ENCODE assay signal across 14 cellular contexts in the genomic region with DNA sequence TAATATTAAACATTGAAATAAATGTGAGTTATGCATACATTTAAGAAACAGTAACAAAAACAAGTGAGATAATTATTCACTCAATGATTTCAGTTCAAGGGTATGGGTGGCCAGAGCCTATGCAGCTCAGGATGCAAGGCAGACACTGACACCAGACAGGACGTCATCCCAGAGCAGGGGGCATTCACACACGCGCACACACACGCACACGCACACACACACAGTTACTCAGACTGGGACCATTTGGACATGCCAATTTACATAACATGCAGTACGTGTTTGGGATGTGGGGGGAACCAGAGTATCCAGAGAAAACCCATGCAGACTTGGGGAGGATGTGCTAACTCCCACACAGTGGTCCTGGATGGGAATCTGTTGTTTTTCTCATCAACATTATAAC. TPM values are rescaled to one million over a fixed set of nuclear protein-coding genes. Genes with fewer than 3 reads are reported as not detected.
DNase-seq lines count a peak whose midpoint lies in the region; ATAC-seq, FAIRE-seq and TF ChIP-seq lines count a peak whose summit lies in the region.
"Had no signal": no experiment of that assay in that cellular context is flagged by ENCODE, and none has a peak within 500 bp of the region (broad histone marks: within the 10 kb centered on the region; RNA-seq: fewer than 3 reads in every experiment).

No MANE protein-coding gene starts in this region.

- H3K4me1 Mint-ChIP-seq in T-helper 17 cell, result peaks cover 11% of the 10 kb centered on the region
- H3K4me1 Mint-ChIP-seq in natural killer cell treated with Interleukin-12 subunit alpha and Interleukin-12 subunit beta and Interleukin-15 and Interleukin-18, amount 100 ng/mL, for 72 hours (ENCODE audit: low read depth in 2 of 2), result peaks cover 11 to 13% of the 10 kb centered on the region in 2 donors

- H3K27ac ChIP-seq in ascending aorta, result peak overlapping the region; percentile 84 to 89
- no peak overlapping the region for H3K27ac ChIP-seq in brain microvascular endothelial cell
- H3K27ac ChIP-seq in upper lobe of right lung, result no peak overlapping the region
- H3K27ac ChIP-seq: GM23248, VCaP had no signal

- peak overlapping the region; percentile 79 for H3K27ac Mint-ChIP-seq in T-helper 17 cell
- peak overlapping the region; percentile 0 to 4 for H3K27ac Mint-ChIP-seq in natural killer cell treated with Interleukin-12 subunit alpha and Interleukin-12 subunit beta and Interleukin-15 and Interleukin-18, amount 100 ng/mL, for 72 hours

- TF ChIP-seq CTCF in ascending aorta (IDR thresholded peaks at IDR 0.05) (no peak), brain microvascular endothelial cell (IDR thresholded peaks at IDR 0.05; ENCODE audit: low read depth, low read length, missing control alignments) (no peak), upper lobe of right lung (IDR thresholded peaks at IDR 0.05) (no peak)

- H3K4me1 ChIP-seq in ascending aorta (peaks cover 3 to 31% of the 10 kb centered on the region in 2 donors), upper lobe of right lung (no peaks in the 10 kb centered on the region)

- H3K36me3 ChIP-seq in ascending aorta (peaks cover 0 to 24% of the 10 kb centered on the region in 2 donors), brain microvascular endothelial cell (replicated peaks) (peaks cover 3% of the 10 kb centered on the region), upper lobe of right lung (no peaks in the 10 kb centered on the region)

- no peaks in the 10 kb centered on the region for H3K36me3 Mint-ChIP-seq in T-helper 17 cell (ENCODE audit: low read depth)
- H3K36me3 Mint-ChIP-seq in natural killer cell treated with Interleukin-12 subunit alpha and Interleukin-12 subunit beta and Interleukin-15 and Interleukin-18, amount 100 ng/mL, for 72 hours, result no peaks in the 10 kb centered on the region

- H3K27me3 ChIP-seq in ascending aorta (no peaks in the 10 kb centered on the region), brain microvascular endothelial cell (replicated peaks) (no peaks in the 10 kb centered on the region), upper lobe of right lung (no peaks in the 10 kb centered on the region)
- H3K27me3 ChIP-seq: tibial nerve had no signal

- H3K4me3 Mint-ChIP-seq in T-helper 17 cell, result peak overlapping the region; percentile 78
- H3K4me3 Mint-ChIP-seq in natural killer cell treated with Interleukin-12 subunit alpha and Interleukin-12 subunit beta and Interleukin-15 and Interleukin-18, amount 100 ng/mL, for 72 hours, result peak overlapping the region; percentile 64

- FAIRE-seq in GM12891 (lab: Jason Lieb, UNC), result peak; percentile 88

- peak overlapping the region in 1 of 2 donors; percentile 59 for H3K4me3 ChIP-seq in ascending aorta
- no peak overlapping the region for H3K4me3 ChIP-seq in brain microvascular endothelial cell (ENCODE audit: low read depth, low read length)
- no peak overlapping the region for H3K4me3 ChIP-seq in upper lobe of right lung
- H3K4me3 ChIP-seq: tibial nerve had no signal

- no peaks in the 10 kb centered on the region for H3K9me3 ChIP-seq in T-helper 17 cell (ENCODE audit: control insufficient read depth, low read length, poor library complexity, severe bottlenecking)
- no peaks in the 10 kb centered on the region for H3K9me3 ChIP-seq in ascending aorta
- H3K9me3 ChIP-seq in upper lobe of right lung, result no peaks in the 10 kb centered on the region
- H3K9me3 ChIP-seq: tibial nerve had no signal

- no peaks in the 10 kb centered on the region for H3K9me3 Mint-ChIP-seq in natural killer cell treated with Interleukin-12 subunit alpha and Interleukin-12 subunit beta and Interleukin-15 and Interleukin-18, amount 100 ng/mL, for 72 hours

- in situ Hi-C loops in brain microvascular endothelial cell (cut with HindIII; ENCODE audit: low pct_ligation_motif_present, low sequenced_read_pairs), result no loop called here

- no peaks in the 10 kb centered on the region for H3K27me3 Mint-ChIP-seq in T-helper 17 cell
- H3K27me3 Mint-ChIP-seq in natural killer cell treated with Interleukin-12 subunit alpha and Interleukin-12 subunit beta and Interleukin-15 and Interleukin-18, amount 100 ng/mL, for 72 hours, result no peaks in the 10 kb centered on the region

- TF ChIP-seq POLR2A in GM12891 (IDR thresholded peaks at IDR 0.05; ENCODE audit: low read depth, low read length), result 0 out of 2 replicates have a peak, but pooled peaks have one; percentile 31

- DNase-seq in GM12891 (ENCODE audit: insufficient read length, low spot score), result no peak
- peak in 2 of 3 donors; percentile 18 to 20 for DNase-seq in T-helper 17 cell
- DNase-seq in ascending aorta (ENCODE audit: low spot score in 2 of 2), result no peak
- DNase-seq in natural killer cell treated with Interleukin-12 subunit alpha and Interleukin-12 subunit beta and Interleukin-15 and Interleukin-18, amount 100 ng/mL, for 72 hours (ENCODE audit: low spot score), result no peak
- no peak for DNase-seq in brain microvascular endothelial cell
- DNase-seq in upper lobe of right lung, result no peak
- DNase-seq in C1 segment of cervical spinal cord (lab: John Stamatoyannopoulos, UW), result no peak
- DNase-seq: Calu3, caudate nucleus, GM23248, NCI-H1105 had no signal

- intact Hi-C loops in ascending aorta (cut with DNase I) (loop anchor here (2.0 kb wide), 1 partner anchor 25 kb away; a partner anchor contains a TSS), upper lobe of right lung (cut with DNase I) (no loop called here)

- peak; percentile 89 for ATAC-seq in T-helper 17 cell
- no peak for ATAC-seq in natural killer cell treated with Interleukin-12 subunit alpha and Interleukin-12 subunit beta and Interleukin-15 and Interleukin-18, amount 100 ng/mL, for 72 hours
- no peak for ATAC-seq in upper lobe of right lung
- ATAC-seq in HG03159 (IDR thresholded peaks at IDR 0.05; ENCODE audit: unreplicated experiment), result no peak

TF ChIP-seq in GM12891, 5 proteins besides CTCF, POLR2A, EP300 and RAD21:
- TF ChIP-seq POU2F2 (IDR thresholded peaks at IDR 0.05; ENCODE audit: low read depth, low read length) (peak; percentile 50; the same call in 1 of the 2 replicates), PAX5 (IDR thresholded peaks at IDR 0.05; ENCODE audit: insufficient read depth, low read length, severe bottlenecking) (no peak), SPI1 (IDR thresholded peaks at IDR 0.05; ENCODE audit: low read depth, low read length) (no peak), TAF1 (IDR thresholded peaks at IDR 0.05; ENCODE audit: low read depth, low read length) (no peak), POLR2AphosphoS5 (IDR thresholded peaks at IDR 0.05; ENCODE audit: low read depth, low read length) (peak; percentile 40; the same call in 1 of the 2 replicates)
TF ChIP-seq in GM12891: peak in this region for 2.

RNA-seq across cellular contexts. Expression of a gene that starts 24.9 kb away (rescaled TPM):
- polyA plus RNA-seq in GM12891 (2012; ENCODE audit: low read depth, missing spikeins), result 21.5 TPM
- total RNA-seq in T-helper 17 cell, result 1 to 10 TPM; 1.7 to 2.8 TPM
- 3.6 TPM for total RNA-seq in ascending aorta
- total RNA-seq in natural killer cell treated with Interleukin-12 subunit alpha and Interleukin-12 subunit beta and Interleukin-15 and Interleukin-18, amount 100 ng/mL, for 72 hours, result under 1 TPM; 0.17 to 0.36 TPM
- total RNA-seq in upper lobe of right lung, result 6.5 TPM
- total RNA-seq: Calu3, GM23248 had no signal

Comparison
In these comparisons a context has a peak if more than half of its experiments do, and no peak if none do; other contexts are left out.
1. DNase-seq: peak in T-helper 17 cell (2 of 3); none in GM12891 (single experiment), ascending aorta (0 of 2), natural killer cell treated with Interleukin-12 subunit alpha and Interleukin-12 subunit beta and Interleukin-15 and Interleukin-18, amount 100 ng/mL, for 72 hours (single experiment), brain microvascular endothelial cell (single experiment), upper lobe of right lung (single experiment) and C1 segment of cervical spinal cord (0 of 14).
2. H3K27ac ChIP-seq: peak in ascending aorta (2 of 2); none in brain microvascular endothelial cell (single experiment) and upper lobe of right lung (single experiment).